30 cellular contexts compared by ENCODE assay signal in genomic region chr3:170730071-170730812, GRCh38.
DNase-seq lines count a peak whose midpoint lies in the region; ATAC-seq, FAIRE-seq and TF ChIP-seq lines count a peak whose summit lies in the region.
"Had no signal": no experiment of that assay in that cellular context is flagged by ENCODE, and none has a peak within 500 bp of the region (broad histone marks: within the 10 kb centered on the region; RNA-seq: fewer than 3 reads in every experiment).

No MANE protein-coding gene starts in this region.

- POLR2A ChIA-PET in endothelial cell of umbilical vein (lab: Charles Lee), result no interaction called here

- DNase-seq in CMK (ENCODE audit: low read depth) (peak; percentile 7), endothelial cell of umbilical vein (ENCODE audit: low read depth, low spot score) (peak; percentile 54), mesothelial cell of epicardium (ENCODE audit: low spot score in 2 of 2, unreplicated experiment in 2 of 2) (no peak), H7 (no peak), transverse colon (no peak)
- no peak for DNase-seq in stimulated activated naive CD8-positive, alpha-beta T cell treated with anti-CD3 and anti-CD28 coated beads, Interleukin-15, Interleukin-2, amounts not matched to agents 100 U/mL and 50 U/mL, for 24 hours
- no peak for DNase-seq in activated T-helper 2 cell treated with anti-CD3 and anti-CD28 coated beads, Interferon-gamma antibody, Interleukin-2, Interleukin-4, amounts not matched to agents 10 μg/mL and 5 μg/mL and 100 μg/mL, durations not matched to agents 14 hours and 24 hours and 36 hours (ENCODE audit: low spot score)
- DNase-seq: activated CD4-positive, CD25-positive, alpha-beta regulatory T cell; activated naive CD4-positive, alpha-beta T cell treated with anti-CD3 and anti-CD28 coated beads for 36 hours; activated T-cell treated with anti-CD3 and anti-CD28 coated beads, Interleukin-2, amount 50 U/mL, for 72 hours; adrenal gland; brain microvascular endothelial cell; cerebellar nuclear complex; COR-L47; dermis blood vessel endothelial cell; DMS79; KG1; MG63; NCI-H1105 treated with DMSO at 0.1 percent for 48 hours; NCI-H1930; NCI-H345; NCI-H774; stimulated activated CD8-positive, alpha-beta memory T cell treated with anti-CD3 and anti-CD28 coated beads, Interleukin-4, amount 100 ng/mL, for 48 hours; stimulated activated naive CD8-positive, alpha-beta T cell treated with anti-CD3 and anti-CD28 coated beads, Interleukin-15, amount 100 ng/mL, for 72 hours; T-cell had no signal

- no peak overlapping the region for H3K4me3 Mint-ChIP-seq in mesothelial cell of epicardium
- no peak overlapping the region for H3K4me3 Mint-ChIP-seq in activated T-helper 2 cell treated with anti-CD3 and anti-CD28 coated beads, Interferon-gamma antibody, Interleukin-2, Interleukin-4, amounts not matched to agents 10 μg/mL and 5 μg/mL and 100 μg/mL, durations not matched to agents 14 hours and 24 hours and 36 hours (ENCODE audit: low read depth)
- H3K4me3 Mint-ChIP-seq: activated naive CD4-positive, alpha-beta T cell treated with anti-CD3 and anti-CD28 coated beads for 36 hours; activated T-cell treated with anti-CD3 and anti-CD28 coated beads, Interleukin-2, amount 50 U/mL, for 72 hours; stimulated activated naive CD8-positive, alpha-beta T cell treated with anti-CD3 and anti-CD28 coated beads, Interleukin-15, amount 100 ng/mL, for 72 hours; T-cell had no signal

- TF ChIP-seq POLR2A in endothelial cell of umbilical vein (IDR thresholded peaks at IDR 0.05; ENCODE audit: low read depth, low read length), result no peak
- no peak for TF ChIP-seq POLR2A in transverse colon (IDR thresholded peaks at IDR 0.05)

- 79 to 91% methylated on average over 3 to 4 of the region's 4 CpGs for WGBS in transverse colon (ENCODE audit: low coverage in 1 of 2), 2 donors

- H3K27me3 ChIP-seq in endothelial cell of umbilical vein (ENCODE audit: control insufficient read depth in 2 of 2, insufficient read depth in 2 of 2, low read length in 2 of 2) (no peaks in the 10 kb centered on the region), H7 (ENCODE audit: control insufficient read depth, insufficient read depth, low read length) (no peaks in the 10 kb centered on the region), transverse colon (peaks cover 4% of the 10 kb centered on the region)
- H3K27me3 ChIP-seq: adrenal gland, brain microvascular endothelial cell, MG63, right atrium auricular region had no signal

- H3K9me1 ChIP-seq in endothelial cell of umbilical vein (replicated peaks; ENCODE audit: control insufficient read depth, extremely low read depth, insufficient read depth, low read length), result no peaks in the 10 kb centered on the region

- H3K27me3 Mint-ChIP-seq in mesothelial cell of epicardium (ENCODE audit: low read depth), result no peaks in the 10 kb centered on the region
- peaks cover 24% of the 10 kb centered on the region for H3K27me3 Mint-ChIP-seq in activated T-helper 2 cell treated with anti-CD3 and anti-CD28 coated beads, Interferon-gamma antibody, Interleukin-2, Interleukin-4, amounts not matched to agents 10 μg/mL and 5 μg/mL and 100 μg/mL, durations not matched to agents 14 hours and 24 hours and 36 hours (ENCODE audit: low read depth)

- ATAC-seq in SK-N-SH treated with all-trans-retinoic acid at 6 μM for 48 hours, result no peak; the same call in 2 of the 3 replicates
- no peak for ATAC-seq in stimulated activated naive CD8-positive, alpha-beta T cell treated with anti-CD3 and anti-CD28 coated beads, Interleukin-15, Interleukin-2, amounts not matched to agents 100 U/mL and 50 U/mL, for 24 hours
- ATAC-seq: activated T-cell treated with anti-CD3 and anti-CD28 coated beads, Interleukin-2, amount 50 U/mL, for 72 hours; stimulated activated naive CD8-positive, alpha-beta T cell treated with anti-CD3 and anti-CD28 coated beads, Interleukin-15, amount 100 ng/mL, for 72 hours; T-cell had no signal

- no peak overlapping the region for H3K4me2 ChIP-seq in endothelial cell of umbilical vein (ENCODE audit: insufficient read depth, low read length)

- dilution Hi-C loops in endothelial cell of umbilical vein (cut with MboI; ENCODE audit: extremely low pct_ligation_motif_present, low sequenced_read_pairs), result no loop called here

- H3K4me3 ChIP-seq in endothelial cell of umbilical vein (replicated peaks in 1 of 3; ENCODE audit: insufficient read depth in 1 of 3, low read depth in 1 of 3, low read length in 3 of 3) (no peak overlapping the region), H7 (ENCODE audit: insufficient read depth, low read depth, low read length) (no peak overlapping the region), transverse colon (no peak overlapping the region)
- H3K4me3 ChIP-seq: adrenal gland, MG63, right atrium auricular region had no signal

- peak overlapping the region; percentile 82 for H3K27ac Mint-ChIP-seq in mesothelial cell of epicardium
- H3K27ac Mint-ChIP-seq in activated T-helper 2 cell treated with anti-CD3 and anti-CD28 coated beads, Interferon-gamma antibody, Interleukin-2, Interleukin-4, amounts not matched to agents 10 μg/mL and 5 μg/mL and 100 μg/mL, durations not matched to agents 14 hours and 24 hours and 36 hours, result no peak overlapping the region
- H3K27ac Mint-ChIP-seq: activated naive CD4-positive, alpha-beta T cell treated with anti-CD3 and anti-CD28 coated beads for 36 hours; activated T-cell treated with anti-CD3 and anti-CD28 coated beads, Interleukin-2, amount 50 U/mL, for 72 hours; stimulated activated naive CD8-positive, alpha-beta T cell treated with anti-CD3 and anti-CD28 coated beads, Interleukin-15, amount 100 ng/mL, for 72 hours; T-cell had no signal

- FAIRE-seq in endothelial cell of umbilical vein (lab: Jason Lieb, UNC), result no peak
- FAIRE-seq: endometrium, G401.6, H54 had no signal

- H3K9me3 Mint-ChIP-seq in mesothelial cell of epicardium, result no peaks in the 10 kb centered on the region
- no peaks in the 10 kb centered on the region for H3K9me3 Mint-ChIP-seq in activated T-helper 2 cell treated with anti-CD3 and anti-CD28 coated beads, Interferon-gamma antibody, Interleukin-2, Interleukin-4, amounts not matched to agents 10 μg/mL and 5 μg/mL and 100 μg/mL, durations not matched to agents 14 hours and 24 hours and 36 hours
- H3K9me3 Mint-ChIP-seq: activated naive CD4-positive, alpha-beta T cell treated with anti-CD3 and anti-CD28 coated beads for 36 hours; activated T-cell treated with anti-CD3 and anti-CD28 coated beads, Interleukin-2, amount 50 U/mL, for 72 hours; stimulated activated naive CD8-positive, alpha-beta T cell treated with anti-CD3 and anti-CD28 coated beads, Interleukin-15, amount 100 ng/mL, for 72 hours; T-cell had no signal

- no peaks in the 10 kb centered on the region for H4K20me1 ChIP-seq in endothelial cell of umbilical vein (replicated peaks; ENCODE audit: control insufficient read depth, extremely low read depth, insufficient read depth, low read length)

- no TSS peak for BruUV-seq in endothelial cell of umbilical vein (replicated peaks; lab: Mats Ljungman, UMichigan)

- TF ChIP-seq CTCF in endothelial cell of umbilical vein (IDR thresholded peaks at IDR 0.05; ENCODE audit: extremely low read depth in 1 of 2, insufficient read depth in 1 of 2, low read depth in 1 of 2, low read length in 2 of 2) (no peak), mesothelial cell of epicardium (IDR thresholded peaks at IDR 0.05; ENCODE audit: unreplicated experiment) (no peak), transverse colon (IDR thresholded peaks at IDR 0.05) (no peak)

- peaks cover 22% of the 10 kb centered on the region for H3K4me1 ChIP-seq in endothelial cell of umbilical vein (ENCODE audit: control insufficient read depth, extremely low read depth, insufficient read depth, low read length)
- no peaks in the 10 kb centered on the region for H3K4me1 ChIP-seq in transverse colon
- H3K4me1 ChIP-seq: right atrium auricular region had no signal

- H3K36me3 ChIP-seq in endothelial cell of umbilical vein (ENCODE audit: control insufficient read depth in 2 of 2, extremely low read depth in 1 of 2, insufficient read depth in 2 of 2, low read length in 2 of 2) (no peaks in the 10 kb centered on the region), H7 (replicated peaks; ENCODE audit: control insufficient read depth, insufficient read depth, low read length) (no peaks in the 10 kb centered on the region), transverse colon (no peaks in the 10 kb centered on the region)
- H3K36me3 ChIP-seq: adrenal gland, brain microvascular endothelial cell, right atrium auricular region had no signal

- TF ChIP-seq EP300 in transverse colon (IDR thresholded peaks at IDR 0.05; ENCODE audit: low read depth), result no peak

- H3K9me3 ChIP-seq in endothelial cell of umbilical vein (replicated peaks; ENCODE audit: control insufficient read depth, insufficient read depth, low read length) (no peaks in the 10 kb centered on the region), transverse colon (no peaks in the 10 kb centered on the region)
- H3K9me3 ChIP-seq: adrenal gland, MG63, right atrium auricular region had no signal

- H3K79me2 ChIP-seq in endothelial cell of umbilical vein (ENCODE audit: control insufficient read depth, insufficient read depth, low read length), result no peaks in the 10 kb centered on the region

- peaks cover 25% of the 10 kb centered on the region for H3K4me1 Mint-ChIP-seq in mesothelial cell of epicardium
- H3K4me1 Mint-ChIP-seq in activated T-helper 2 cell treated with anti-CD3 and anti-CD28 coated beads, Interferon-gamma antibody, Interleukin-2, Interleukin-4, amounts not matched to agents 10 μg/mL and 5 μg/mL and 100 μg/mL, durations not matched to agents 14 hours and 24 hours and 36 hours (ENCODE audit: low read depth), result no peaks in the 10 kb centered on the region
- H3K4me1 Mint-ChIP-seq: stimulated activated naive CD8-positive, alpha-beta T cell treated with anti-CD3 and anti-CD28 coated beads, Interleukin-15, amount 100 ng/mL, for 72 hours; T-cell had no signal

- H3K36me3 Mint-ChIP-seq in mesothelial cell of epicardium, result no peaks in the 10 kb centered on the region
- H3K36me3 Mint-ChIP-seq in activated T-helper 2 cell treated with anti-CD3 and anti-CD28 coated beads, Interferon-gamma antibody, Interleukin-2, Interleukin-4, amounts not matched to agents 10 μg/mL and 5 μg/mL and 100 μg/mL, durations not matched to agents 14 hours and 24 hours and 36 hours (ENCODE audit: low read depth), result no peaks in the 10 kb centered on the region
- H3K36me3 Mint-ChIP-seq: T-cell had no signal

- CTCF ChIA-PET in endothelial cell of umbilical vein (lab: Charles Lee), result interaction anchor here (1.3 to 1.7 kb wide), 2 partner anchors 79 to 81 kb away, joined by 3 to 4 read pairs; no protein-coding TSS in a partner anchor

- in situ Hi-C loops in transverse colon (cut with MboI; ENCODE audit: low pct_ligation_motif_present in 1 of 4, low pct_unique_long_range_greater_than_20kb in 1 of 4, low sequenced_read_pairs in 3 of 4), result no loop called here

- H2AFZ ChIP-seq in endothelial cell of umbilical vein (ENCODE audit: low read depth, low read length), result peak overlapping the region; percentile 66

- H3K9ac ChIP-seq in endothelial cell of umbilical vein (replicated peaks; ENCODE audit: extremely low read depth, insufficient read depth, low read length), result no peak overlapping the region

- H3K27ac ChIP-seq in endothelial cell of umbilical vein (ENCODE audit: insufficient read depth, low read depth, low read length), result no peak overlapping the region
- H3K27ac ChIP-seq in transverse colon, result no peak overlapping the region
- H3K27ac ChIP-seq: adrenal gland, brain microvascular endothelial cell had no signal

- intact Hi-C loops in endothelial cell of umbilical vein (cut with micrococcal nuclease), result no loop called here
- intact Hi-C loops in transverse colon (cut with DNase I; ENCODE audit: low total_unique reads), result no loop called here
- intact Hi-C loops in activated T-helper 2 cell treated with anti-CD3 and anti-CD28 coated beads, Interferon-gamma antibody, Interleukin-2, Interleukin-4, amounts not matched to agents 10 μg/mL and 5 μg/mL and 100 μg/mL, durations not matched to agents 14 hours and 24 hours and 36 hours (cut with micrococcal nuclease), result no loop called here

Comparison
In these comparisons a context has a peak if more than half of its experiments do, and no peak if none do; other contexts are left out.
1. DNase-seq: peak in CMK (single experiment) and endothelial cell of umbilical vein (single experiment); none in mesothelial cell of epicardium (0 of 2), H7 (single experiment), stimulated activated naive CD8-positive, alpha-beta T cell treated with anti-CD3 and anti-CD28 coated beads, Interleukin-15, Interleukin-2, amounts not matched to agents 100 U/mL and 50 U/mL, for 24 hours (single experiment), transverse colon (single experiment) and activated T-helper 2 cell treated with anti-CD3 and anti-CD28 coated beads, Interferon-gamma antibody, Interleukin-2, Interleukin-4, amounts not matched to agents 10 μg/mL and 5 μg/mL and 100 μg/mL, durations not matched to agents 14 hours and 24 hours and 36 hours (single experiment).